Comparison of ENCODE assay signal across 10 cellular contexts in the genomic region with DNA sequence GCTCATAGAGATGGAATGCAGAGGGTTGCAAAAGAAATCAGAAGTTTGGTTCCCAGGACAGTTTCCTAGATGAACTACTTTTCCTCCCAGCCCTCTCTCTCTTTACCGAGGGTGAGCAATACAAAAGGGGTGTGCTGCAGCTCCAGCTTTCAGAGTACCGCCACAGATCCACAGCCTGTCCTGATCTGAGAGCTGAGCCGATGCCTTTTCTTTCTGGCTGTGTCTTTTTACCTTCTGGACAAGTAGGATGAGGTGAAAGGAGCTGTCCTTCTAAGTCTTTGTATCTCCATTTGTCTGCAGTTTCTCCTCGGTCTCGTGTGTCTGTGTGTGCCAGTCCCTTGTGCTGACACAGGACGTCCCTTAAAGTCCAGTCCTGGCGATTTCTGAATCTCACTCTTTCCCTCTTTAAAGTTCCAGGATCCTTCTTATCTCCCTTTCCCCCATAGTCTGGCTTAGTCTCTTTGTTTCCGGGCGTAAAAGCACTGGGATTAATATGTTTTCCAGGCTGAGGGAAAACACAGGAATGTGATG. TPM values are rescaled to one million over a fixed set of nuclear protein-coding genes. Genes with fewer than 3 reads are reported as not detected.
DNase-seq lines count a peak whose midpoint lies in the region; ATAC-seq and TF ChIP-seq lines count a peak whose summit lies in the region.
"Had no signal": no experiment of that assay in that cellular context is flagged by ENCODE, and none has a peak within 500 bp of the region (broad histone marks: within the 10 kb centered on the region; RNA-seq: fewer than 3 reads in every experiment).

No MANE protein-coding gene starts in this region.

- BruUV-seq in A673 (replicated peaks; lab: Mats Ljungman, UMichigan): no TSS peak

- CTCF ChIA-PET in A673 (lab: Charles Lee): no interaction called here
- CTCF ChIA-PET in CD8-positive, alpha-beta T cell (lab: Charles Lee): interaction anchor here (2.5 kb wide), 1 partner anchor 339 kb away, joined by 17 read pairs; no protein-coding TSS in a partner anchor

- H3K27ac ChIP-seq in A673 (ENCODE audit: low read depth, low read length, poor library complexity, severe bottlenecking): peak overlapping the region; percentile 46
- H3K27ac ChIP-seq in muscle layer of duodenum (ENCODE audit: low read length): peak overlapping the region; percentile 87
- H3K27ac ChIP-seq in CD8-positive, alpha-beta T cell (ENCODE audit: low read depth, low read length): no peak overlapping the region
- no peak overlapping the region for H3K27ac ChIP-seq in WERI-Rb-1
- H3K27ac ChIP-seq: C4-2B had no signal

- no peaks in the 10 kb centered on the region for H3K9me3 ChIP-seq in A673 (ENCODE audit: low read depth, low read length, poor library complexity, severe bottlenecking)
- H3K9me3 ChIP-seq in muscle layer of duodenum (ENCODE audit: control insufficient read depth in 1 of 2, low read length in 2 of 2): no peaks in the 10 kb centered on the region
- no peaks in the 10 kb centered on the region for H3K9me3 ChIP-seq in CD8-positive, alpha-beta T cell (ENCODE audit: low read length)
- no peaks in the 10 kb centered on the region for H3K9me3 ChIP-seq in WERI-Rb-1 (ENCODE audit: severe bottlenecking)

- ATAC-seq in GM21717 (IDR thresholded peaks at IDR 0.05; ENCODE audit: unreplicated experiment): no peak
- no peak for ATAC-seq in CD8-positive, alpha-beta T cell

- H3K4me3 Mint-ChIP-seq in CD8-positive, alpha-beta T cell: no peak overlapping the region

- POLR2A ChIA-PET in A673 (lab: Charles Lee; ENCODE audit: low non-redundant PET): no interaction called here
- POLR2A ChIA-PET in CD8-positive, alpha-beta T cell (lab: Charles Lee): no interaction called here

- H3K4me1 ChIP-seq in A673 (ENCODE audit: insufficient read depth, low read length, poor library complexity, severe bottlenecking): peaks cover 36% of the 10 kb centered on the region
- peaks cover 0 to 11% of the 10 kb centered on the region in 2 donors for H3K4me1 ChIP-seq in muscle layer of duodenum (ENCODE audit: control insufficient read depth in 1 of 2, insufficient read depth in 2 of 2, low read length in 2 of 2)
- H3K4me1 ChIP-seq in CD8-positive, alpha-beta T cell (ENCODE audit: insufficient read depth, low read length): peaks cover 3% of the 10 kb centered on the region

- no peaks in the 10 kb centered on the region for H3K9me3 Mint-ChIP-seq in CD8-positive, alpha-beta T cell

- H3K27me3 ChIP-seq in A673 (replicated peaks; ENCODE audit: insufficient read depth, low read depth, low read length, poor library complexity) (no peaks in the 10 kb centered on the region), muscle layer of duodenum (ENCODE audit: low read depth, low read length) (no peaks in the 10 kb centered on the region), WERI-Rb-1 (ENCODE audit: insufficient read depth, low read depth, severe bottlenecking) (peaks cover 44% of the 10 kb centered on the region)
- no peaks in the 10 kb centered on the region for H3K27me3 ChIP-seq in CD8-positive, alpha-beta T cell (ENCODE audit: insufficient read depth, low read length)

- H3K4me3 ChIP-seq in A673 (ENCODE audit: low read depth, low read length, poor library complexity, severe bottlenecking) (peak overlapping the region; percentile 18), epithelial cell of proximal tubule (ENCODE audit: low read depth, low read length) (peak overlapping the region; percentile 58), muscle layer of duodenum (ENCODE audit: low read depth in 1 of 2, low read length in 2 of 2) (peak overlapping the region; percentile 64 to 67), WERI-Rb-1 (ENCODE audit: low read depth, low read length) (no peak overlapping the region)
- H3K4me3 ChIP-seq in CD8-positive, alpha-beta T cell (ENCODE audit: low read depth, low read length): no peak overlapping the region

- H3K27ac Mint-ChIP-seq in CD8-positive, alpha-beta T cell: no peak overlapping the region

- TF ChIP-seq CTCF in A673 (conservative IDR thresholded peaks at IDR 0.05; ENCODE audit: low read depth, low read length): no peak
- TF ChIP-seq CTCF in epithelial cell of proximal tubule (conservative IDR thresholded peaks at IDR 0.05; ENCODE audit: low read depth, low read length): no peak
- no peak for TF ChIP-seq CTCF in CD8-positive, alpha-beta T cell (IDR thresholded peaks at IDR 0.05)
- TF ChIP-seq CTCF in WERI-Rb-1 (IDR thresholded peaks at IDR 0.05; ENCODE audit: low read depth, low read length): no peak

- H3K4me1 Mint-ChIP-seq in CD8-positive, alpha-beta T cell (ENCODE audit: low read depth): peaks cover 16% of the 10 kb centered on the region

- H3K36me3 Mint-ChIP-seq in CD8-positive, alpha-beta T cell: no peaks in the 10 kb centered on the region

- intact Hi-C loops in A673 (cut with micrococcal nuclease; ENCODE audit: unreplicated experiment): loop anchor here (5.0 to 10.0 kb wide), 4 partner anchors 58 to 984 kb away; no protein-coding TSS in a partner anchor
- intact Hi-C loops in CD8-positive, alpha-beta T cell (cut with DNase I, micrococcal nuclease): loop anchor here (5.0 to 10.0 kb wide), 4 partner anchors 57 to 914 kb away; no protein-coding TSS in a partner anchor

- H3K36me3 ChIP-seq in A673 (ENCODE audit: insufficient read depth, low read length, poor library complexity, severe bottlenecking) (no peaks in the 10 kb centered on the region), muscle layer of duodenum (ENCODE audit: control insufficient read depth in 1 of 2, insufficient read depth in 2 of 2, low read length in 2 of 2) (peaks cover 0 to 7% of the 10 kb centered on the region in 2 donors), WERI-Rb-1 (no peaks in the 10 kb centered on the region)
- no peaks in the 10 kb centered on the region for H3K36me3 ChIP-seq in CD8-positive, alpha-beta T cell (ENCODE audit: insufficient read depth, low read length)

- DNase-seq in A673 (ENCODE audit: low spot score): peak; percentile 32
- DNase-seq in NCI-H226: peak; percentile 71
- peak; percentile 74 for DNase-seq in epithelial cell of proximal tubule (ENCODE audit: low read depth)
- DNase-seq in hypothalamus (lab: John Stamatoyannopoulos, UW): no peak
- no peak for DNase-seq in CD8-positive, alpha-beta T cell
- DNase-seq in WERI-Rb-1: no peak
- DNase-seq: activated CD8-positive, alpha-beta memory T cell treated with anti-CD3 and anti-CD28 coated beads, Interleukin-2, amount 50 U/mL, for 48 hours had no signal

- peaks cover 4% of the 10 kb centered on the region for H3K27me3 Mint-ChIP-seq in CD8-positive, alpha-beta T cell (ENCODE audit: low read depth)

RNA-seq across cellular contexts. Expression of gene CCDC80, which starts 0.5 kb away (rescaled TPM):
- total RNA-seq in A673 (2021): 4.6 and 4.7 TPM in 2 replicates
- total RNA-seq in epithelial cell of proximal tubule: 11.6 and 12.2 TPM in 2 replicates
- not detected for total RNA-seq in CD8-positive, alpha-beta T cell

Comparison
In these comparisons a context has a peak if more than half of its experiments do, and no peak if none do; other contexts are left out.
1. DNase-seq: peak in A673 (single experiment), NCI-H226 (single experiment) and epithelial cell of proximal tubule (single experiment); none in hypothalamus (0 of 51), CD8-positive, alpha-beta T cell (0 of 7) and WERI-Rb-1 (single experiment).
2. H3K27ac ChIP-seq: peak in A673 (single experiment) and muscle layer of duodenum (single experiment); none in CD8-positive, alpha-beta T cell (single experiment) and WERI-Rb-1 (single experiment).
3. H3K4me3 ChIP-seq: peak in A673 (single experiment), epithelial cell of proximal tubule (single experiment) and muscle layer of duodenum (2 of 2); none in CD8-positive, alpha-beta T cell (single experiment) and WERI-Rb-1 (single experiment).